ENCODE assay signal across 24 cellular contexts in the genomic region with DNA sequence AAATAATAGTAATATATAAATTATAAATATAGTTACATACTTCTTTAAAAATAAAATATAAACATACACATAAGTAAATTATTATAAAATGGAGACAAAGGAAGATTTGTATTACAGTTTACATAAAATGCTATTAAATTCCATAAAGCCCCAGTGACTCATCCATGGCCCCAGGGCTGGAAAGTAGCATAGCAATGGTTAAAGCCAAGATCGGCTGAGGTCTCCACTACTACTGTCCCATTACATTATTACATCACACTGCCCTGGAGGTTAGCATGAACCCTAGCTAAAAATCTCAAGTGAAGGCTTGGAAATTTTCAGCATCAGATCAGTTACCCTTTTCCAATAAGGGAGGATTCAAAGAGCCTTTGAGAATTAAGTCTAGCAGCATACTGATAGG.
DNase-seq lines count a peak whose midpoint lies in the region; ATAC-seq and TF ChIP-seq lines count a peak whose summit lies in the region.
"Had no signal": no experiment of that assay in that cellular context is flagged by ENCODE, and none has a peak within 500 bp of the region (broad histone marks: within the 10 kb centered on the region; RNA-seq: fewer than 3 reads in every experiment).

No MANE protein-coding gene starts in this region.

- no peaks in the 10 kb centered on the region for H3K79me1 ChIP-seq in mesendoderm (ENCODE audit: low read length)

- H3K79me2 ChIP-seq in mesendoderm (ENCODE audit: control insufficient read depth, insufficient read depth, low read length): no peaks in the 10 kb centered on the region

- H3K4me2 ChIP-seq in mesendoderm (ENCODE audit: low read length): no peak overlapping the region

- H3K4me3 ChIP-seq in astrocyte of the cerebellum (ENCODE audit: low read depth, low read length): no peak overlapping the region
- H3K4me3 ChIP-seq in mesendoderm (ENCODE audit: low read length): no peak overlapping the region
- H3K4me3 ChIP-seq: SK-N-MC, transverse colon had no signal

- no peak overlapping the region for H3K4ac ChIP-seq in mesendoderm (ENCODE audit: low read depth, low read length)

- in situ Hi-C loops in astrocyte of the cerebellum (cut with HindIII; ENCODE audit: low sequenced_read_pairs): no loop called here

- H3K4me1 ChIP-seq in mesendoderm (ENCODE audit: control insufficient read depth, low read depth, low read length): no peaks in the 10 kb centered on the region
- H3K4me1 ChIP-seq: transverse colon had no signal

- no peak overlapping the region for H3K56ac ChIP-seq in mesendoderm (ENCODE audit: low read length)

- H4K5ac ChIP-seq in mesendoderm (ENCODE audit: low read length): no peak overlapping the region

- no peak for ATAC-seq in GM18498 (IDR thresholded peaks at IDR 0.05; ENCODE audit: unreplicated experiment)
- no peak for ATAC-seq in GM19351 (IDR thresholded peaks at IDR 0.05; ENCODE audit: unreplicated experiment)
- ATAC-seq: CD8-positive, alpha-beta T cell; left lobe of liver; Panc1 had no signal

- no peak overlapping the region for H3K23ac ChIP-seq in mesendoderm (ENCODE audit: low read length)

- WGBS in mesendoderm (ENCODE audit: extremely low coverage, insufficient coverage, low lambda C conversion rate): no CpG with 5 or more reads among the region's 1 CpG

- H3K27me3 ChIP-seq in mesendoderm (ENCODE audit: insufficient read depth, low read length, poor library complexity): no peaks in the 10 kb centered on the region
- H3K27me3 ChIP-seq: transverse colon had no signal

- no peak overlapping the region for H3K9ac ChIP-seq in mesendoderm (ENCODE audit: low read length)

- no peak overlapping the region for H2BK5ac ChIP-seq in mesendoderm (ENCODE audit: low read length)

- no peak overlapping the region for H3K18ac ChIP-seq in mesendoderm (ENCODE audit: low read length)

- no peak overlapping the region for H3K27ac ChIP-seq in mesendoderm (ENCODE audit: low read depth, low read length)
- H3K27ac ChIP-seq: SK-N-MC, transverse colon, VCaP had no signal

- H2AK5ac ChIP-seq in mesendoderm (ENCODE audit: low read length): no peak overlapping the region

- no peaks in the 10 kb centered on the region for H3K36me3 ChIP-seq in mesendoderm (ENCODE audit: control insufficient read depth, insufficient read depth, low read length)
- H3K36me3 ChIP-seq: transverse colon had no signal

- DNase-seq in ELR (ENCODE audit: low read depth): peak; percentile 91
- peak; percentile 72 for DNase-seq in M059J (ENCODE audit: low read depth)
- DNase-seq in astrocyte of the cerebellum (ENCODE audit: low read depth): peak; percentile 11
- peak; percentile 29 for DNase-seq in mesendoderm
- DNase-seq in activated CD4-positive, CD25-positive, alpha-beta regulatory T cell (lab: John Stamatoyannopoulos, UW): no peak
- DNase-seq: activated CD4-positive, alpha-beta T cell treated with anti-CD3 and anti-CD28 coated beads, Interleukin-2, amount 50 U/mL, for 1 hour; aorta; CD8-positive, alpha-beta T cell; dermis blood vessel endothelial cell; DMS153; GF-D8; head of caudate nucleus; Karpas-422; NCI-H2081; NCI-H446; nucleus accumbens; T-helper 2 cell; transverse colon had no signal

- no peak overlapping the region for H4K8ac ChIP-seq in mesendoderm (ENCODE audit: low read depth, low read length)

- no peak overlapping the region for H2BK15ac ChIP-seq in mesendoderm (replicated peaks; ENCODE audit: low read depth)

- no peak overlapping the region for H2BK120ac ChIP-seq in mesendoderm (ENCODE audit: low read depth, low read length)

- no peak for TF ChIP-seq CTCF in astrocyte of the cerebellum (IDR thresholded peaks at IDR 0.05; ENCODE audit: low read depth, low read length, missing control alignments)

Comparison
In these comparisons a context has a peak if more than half of its experiments do, and no peak if none do; other contexts are left out.
1. DNase-seq: peak in ELR (single experiment), M059J (single experiment), astrocyte of the cerebellum (single experiment) and mesendoderm (single experiment); none in activated CD4-positive, CD25-positive, alpha-beta regulatory T cell (0 of 4).